In the genomic region with DNA sequence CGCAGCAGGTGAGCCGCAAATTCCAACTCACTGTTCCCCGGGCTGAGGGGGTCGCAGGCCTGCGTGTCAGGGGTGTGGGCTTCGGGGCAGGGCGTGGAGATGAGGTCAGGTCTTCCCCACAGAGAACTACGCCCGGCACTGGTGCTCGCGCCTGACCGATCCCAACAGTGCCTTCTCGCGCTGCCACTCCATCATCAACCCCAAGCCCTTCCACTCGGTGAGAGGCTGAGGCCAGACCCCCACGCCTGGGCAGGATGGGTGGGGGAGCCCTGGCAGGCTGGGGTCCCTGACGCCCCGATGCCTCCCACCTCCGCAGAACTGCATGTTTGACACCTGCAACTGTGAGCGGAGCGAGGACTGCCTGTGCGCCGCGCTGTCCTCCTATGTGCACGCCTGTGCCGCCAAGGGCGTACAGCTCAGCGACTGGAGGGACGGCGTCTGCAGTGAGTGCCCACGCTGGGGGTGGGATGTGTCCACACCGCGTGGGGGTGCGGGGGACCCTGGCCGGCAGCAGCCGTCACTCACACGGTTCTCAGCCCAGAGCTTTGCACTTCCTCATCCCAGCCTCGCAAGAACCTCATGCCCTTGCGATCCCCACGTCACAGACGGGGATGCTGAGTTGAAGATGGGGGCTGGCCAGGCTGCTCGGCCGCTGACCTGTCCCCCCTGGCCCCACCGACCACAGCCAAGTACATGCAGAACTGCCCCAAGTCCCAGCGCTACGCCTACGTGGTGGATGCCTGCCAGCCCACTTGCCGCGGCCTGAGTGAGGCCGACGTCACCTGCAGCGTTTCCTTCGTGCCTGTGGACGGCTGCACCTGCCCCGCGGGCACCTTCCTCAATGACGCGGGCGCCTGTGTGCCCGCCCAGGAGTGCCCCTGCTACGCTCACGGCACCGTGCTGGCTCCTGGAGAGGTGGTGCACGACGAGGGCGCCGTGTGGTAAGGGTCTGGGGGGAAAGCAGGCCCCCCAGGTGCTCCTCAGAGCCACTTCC, we compare ENCODE assay signal across 1 cellular context.
TF ChIP-seq lines count a peak whose summit lies in the region.

No MANE protein-coding gene starts in this region.

TF ChIP-seq in HCT116, 20 proteins besides CTCF, POLR2A, EP300 and RAD21 (continued from another document):
- no peak for TF ChIP-seq ELF1 (IDR thresholded peaks at IDR 0.05; ENCODE audit: borderline replicate concordance, low read depth)
- TF ChIP-seq EZH2 (IDR thresholded peaks at IDR 0.05) = no peak
- no peak for TF ChIP-seq ZNF274 (IDR thresholded peaks at IDR 0.05; ENCODE audit: low read depth, low read length)
- TF ChIP-seq EZH2phosphoT487 (IDR thresholded peaks at IDR 0.05; ENCODE audit: borderline replicate concordance) = no peak
- TF ChIP-seq, protein P1, sequence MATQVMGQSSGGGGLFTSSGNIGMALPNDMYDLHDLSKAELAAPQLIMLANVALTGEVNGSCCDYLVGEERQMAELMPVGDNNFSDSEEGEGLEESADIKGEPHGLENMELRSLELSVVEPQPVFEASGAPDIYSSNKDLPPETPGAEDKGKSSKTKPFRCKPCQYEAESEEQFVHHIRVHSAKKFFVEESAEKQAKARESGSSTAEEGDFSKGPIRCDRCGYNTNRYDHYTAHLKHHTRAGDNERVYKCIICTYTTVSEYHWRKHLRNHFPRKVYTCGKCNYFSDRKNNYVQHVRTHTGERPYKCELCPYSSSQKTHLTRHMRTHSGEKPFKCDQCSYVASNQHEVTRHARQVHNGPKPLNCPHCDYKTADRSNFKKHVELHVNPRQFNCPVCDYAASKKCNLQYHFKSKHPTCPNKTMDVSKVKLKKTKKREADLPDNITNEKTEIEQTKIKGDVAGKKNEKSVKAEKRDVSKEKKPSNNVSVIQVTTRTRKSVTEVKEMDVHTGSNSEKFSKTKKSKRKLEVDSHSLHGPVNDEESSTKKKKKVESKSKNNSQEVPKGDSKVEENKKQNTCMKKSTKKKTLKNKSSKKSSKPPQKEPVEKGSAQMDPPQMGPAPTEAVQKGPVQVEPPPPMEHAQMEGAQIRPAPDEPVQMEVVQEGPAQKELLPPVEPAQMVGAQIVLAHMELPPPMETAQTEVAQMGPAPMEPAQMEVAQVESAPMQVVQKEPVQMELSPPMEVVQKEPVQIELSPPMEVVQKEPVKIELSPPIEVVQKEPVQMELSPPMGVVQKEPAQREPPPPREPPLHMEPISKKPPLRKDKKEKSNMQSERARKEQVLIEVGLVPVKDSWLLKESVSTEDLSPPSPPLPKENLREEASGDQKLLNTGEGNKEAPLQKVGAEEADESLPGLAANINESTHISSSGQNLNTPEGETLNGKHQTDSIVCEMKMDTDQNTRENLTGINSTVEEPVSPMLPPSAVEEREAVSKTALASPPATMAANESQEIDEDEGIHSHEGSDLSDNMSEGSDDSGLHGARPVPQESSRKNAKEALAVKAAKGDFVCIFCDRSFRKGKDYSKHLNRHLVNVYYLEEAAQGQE (IDR thresholded peaks at IDR 0.05; ENCODE audit: low read depth) = no peak
- no peak for TF ChIP-seq SRF (IDR thresholded peaks at IDR 0.05; ENCODE audit: low read depth)
- TF ChIP-seq FOSL1 (IDR thresholded peaks at IDR 0.05; ENCODE audit: low read depth) = no peak
- no peak for TF ChIP-seq MAX (IDR thresholded peaks at IDR 0.05)
- no peak for TF ChIP-seq CBX3 (IDR thresholded peaks at IDR 0.05; ENCODE audit: low read depth)
- no peak for TF ChIP-seq POLR2AphosphoS5 (IDR thresholded peaks at IDR 0.05; ENCODE audit: low read depth, low read length)
- TF ChIP-seq ATF3 (IDR thresholded peaks at IDR 0.05) = no peak
- TF ChIP-seq SP1 (IDR thresholded peaks at IDR 0.05; ENCODE audit: low read depth) = no peak
TF ChIP-seq in HCT116: peak in this region for 0.
